In genomic region chr9:70924905-70925547, GRCh38 we compare ENCODE assay signal across 8 cellular contexts.
DNase-seq lines count a peak whose midpoint lies in the region; ATAC-seq and TF ChIP-seq lines count a peak whose summit lies in the region.

No MANE protein-coding gene starts in this region.

- H3K27ac ChIP-seq in cardiac muscle cell = no peak overlapping the region

- H3K4me1 ChIP-seq in cardiac muscle cell (ENCODE audit: low read depth) = no peaks in the 10 kb centered on the region

- no peaks in the 10 kb centered on the region for H3K4me1 Mint-ChIP-seq in activated CD8-positive, alpha-beta T cell treated with anti-CD3 and anti-CD28 coated beads, Interleukin-2, amount 10 ng/mL, durations not matched to agents 7 days and 5 days (ENCODE audit: low read depth)

- no peaks in the 10 kb centered on the region for H3K27me3 Mint-ChIP-seq in activated CD8-positive, alpha-beta T cell treated with anti-CD3 and anti-CD28 coated beads, Interleukin-2, amount 10 ng/mL, durations not matched to agents 7 days and 5 days (ENCODE audit: low read depth)

- no peaks in the 10 kb centered on the region for H3K36me3 Mint-ChIP-seq in activated CD8-positive, alpha-beta T cell treated with anti-CD3 and anti-CD28 coated beads, Interleukin-2, amount 10 ng/mL, durations not matched to agents 7 days and 5 days (ENCODE audit: low read depth)

- no peaks in the 10 kb centered on the region for H3K9me3 Mint-ChIP-seq in activated CD8-positive, alpha-beta T cell treated with anti-CD3 and anti-CD28 coated beads, Interleukin-2, amount 10 ng/mL, durations not matched to agents 7 days and 5 days (ENCODE audit: insufficient read depth)

- no peaks in the 10 kb centered on the region for H3K36me3 ChIP-seq in cardiac muscle cell

- POLR2A ChIA-PET in activated CD8-positive, alpha-beta T cell treated with anti-CD3 and anti-CD28 coated beads, Interleukin-2, amount 10 ng/mL, durations not matched to agents 7 days and 5 days (lab: Charles Lee) = no interaction called here

- peak; percentile 86 for TF ChIP-seq CTCF in cardiac muscle cell (IDR thresholded peaks at IDR 0.05; ENCODE audit: low read depth, low read length)

- H3K4me3 ChIP-seq in cardiac muscle cell = no peak overlapping the region

- ATAC-seq in GM18870 (IDR thresholded peaks at IDR 0.05; ENCODE audit: unreplicated experiment) (peak; percentile 82), HG03064 (IDR thresholded peaks at IDR 0.05; ENCODE audit: low read depth, unreplicated experiment) (peak; percentile 78)
- peak; percentile 71 for ATAC-seq in activated CD8-positive, alpha-beta T cell treated with anti-CD3 and anti-CD28 coated beads, Interleukin-2, amount 10 ng/mL, durations not matched to agents 7 days and 5 days

- H3K9me3 ChIP-seq in cardiac muscle cell (ENCODE audit: low read depth) = no peaks in the 10 kb centered on the region

- no peaks in the 10 kb centered on the region for H3K27me3 ChIP-seq in cardiac muscle cell

- DNase-seq in DMS 273 (lab: John Stamatoyannopoulos, UW; ENCODE audit: unreplicated experiment) = peak; percentile 81
- peak; percentile 13 for DNase-seq in NCI-H2081 treated with DMSO at 0.1 percent for 48 hours (lab: John Stamatoyannopoulos, UW)
- DNase-seq in activated CD8-positive, alpha-beta T cell treated with anti-CD3 and anti-CD28 coated beads, Interleukin-2, amount 10 ng/mL, durations not matched to agents 7 days and 5 days = peak; percentile 22
- peak; percentile 74 to 93 for DNase-seq in cardiac muscle cell (ENCODE audit: low read depth in 1 of 2, low spot score in 1 of 2)
- DNase-seq in renal cortical epithelial cell (ENCODE audit: low read depth) = peak; percentile 79
- DNase-seq in effector CD4-positive, alpha-beta T cell = no peak

- no peak overlapping the region for H3K27ac Mint-ChIP-seq in activated CD8-positive, alpha-beta T cell treated with anti-CD3 and anti-CD28 coated beads, Interleukin-2, amount 10 ng/mL, durations not matched to agents 7 days and 5 days

- CTCF ChIA-PET in activated CD8-positive, alpha-beta T cell treated with anti-CD3 and anti-CD28 coated beads, Interleukin-2, amount 10 ng/mL, durations not matched to agents 7 days and 5 days (lab: Charles Lee) = no interaction called here

- H3K4me3 Mint-ChIP-seq in activated CD8-positive, alpha-beta T cell treated with anti-CD3 and anti-CD28 coated beads, Interleukin-2, amount 10 ng/mL, durations not matched to agents 7 days and 5 days = no peak overlapping the region
